16 cellular contexts compared by ENCODE assay signal in the genomic region with DNA sequence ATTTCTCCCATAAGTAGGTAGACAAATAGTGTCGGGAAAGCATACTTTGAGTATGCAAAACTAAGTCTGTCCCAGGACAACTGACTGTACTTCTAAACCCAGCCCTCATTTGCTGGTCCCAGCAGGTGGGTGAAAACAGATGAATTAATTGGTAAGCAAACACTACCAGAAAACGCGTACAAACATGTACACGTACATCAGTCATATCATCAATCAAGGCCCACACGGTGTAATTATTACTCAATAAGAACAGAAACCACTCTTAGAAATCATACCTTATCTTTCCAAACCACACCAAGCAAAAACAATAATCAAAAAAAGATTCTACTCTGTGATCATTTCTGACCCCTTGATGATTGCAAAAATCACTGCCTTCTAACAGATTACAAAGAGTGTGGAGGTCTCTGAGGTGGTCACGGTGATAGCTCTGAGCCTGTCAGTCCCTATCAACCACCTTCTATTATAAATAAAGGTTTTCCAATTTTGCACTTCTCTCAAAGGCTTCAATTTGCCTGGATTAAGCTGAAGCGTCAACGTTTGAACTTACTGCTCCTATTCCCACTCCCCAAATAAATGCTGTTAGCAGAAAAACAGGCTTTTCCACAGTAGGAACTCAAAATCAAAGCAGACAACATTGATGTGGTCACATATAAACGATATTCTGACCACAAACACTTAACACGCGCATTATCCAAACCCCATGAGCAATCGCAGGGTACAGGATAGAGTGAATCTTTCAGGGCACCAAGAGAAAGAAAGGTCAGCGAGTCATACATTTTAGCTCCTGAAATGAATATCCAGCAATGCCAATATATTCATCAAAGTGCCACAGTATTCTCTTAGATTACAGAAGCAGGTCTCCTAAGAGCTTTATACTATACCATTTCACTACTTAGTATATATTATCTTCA.
DNase-seq lines count a peak whose midpoint lies in the region; ATAC-seq, FAIRE-seq and TF ChIP-seq lines count a peak whose summit lies in the region.
"Had no signal": no experiment of that assay in that cellular context is flagged by ENCODE, and none has a peak within 500 bp of the region (broad histone marks: within the 10 kb centered on the region; RNA-seq: fewer than 3 reads in every experiment).

No MANE protein-coding gene starts in this region.

- no peaks in the 10 kb centered on the region for H3K9me3 Mint-ChIP-seq in activated T-cell treated with anti-CD3 and anti-CD28 coated beads, Interleukin-2, amount 50 U/mL, for 4 hours
- H3K9me3 Mint-ChIP-seq: activated CD4-positive, alpha-beta T cell treated with anti-CD3 and anti-CD28 coated beads, Interleukin-2, amount 10 ng/mL, durations not matched to agents 24 days and 14 days; natural killer cell treated with Interleukin-12 subunit alpha and Interleukin-12 subunit beta and Interleukin-15 and Interleukin-18, amount 100 ng/mL, for 72 hours had no signal

- no peaks in the 10 kb centered on the region for H3K27me3 ChIP-seq in bronchial epithelial cell (ENCODE audit: control insufficient read depth, insufficient read depth, low read length)
- H3K27me3 ChIP-seq: gastroesophageal sphincter, uterus had no signal

- no peak overlapping the region for H3K4me3 Mint-ChIP-seq in activated T-cell treated with anti-CD3 and anti-CD28 coated beads, Interleukin-2, amount 50 U/mL, for 4 hours
- H3K4me3 Mint-ChIP-seq: activated CD4-positive, alpha-beta T cell treated with anti-CD3 and anti-CD28 coated beads, Interleukin-2, amount 10 ng/mL, durations not matched to agents 24 days and 14 days; natural killer cell treated with Interleukin-12 subunit alpha and Interleukin-12 subunit beta and Interleukin-15 and Interleukin-18, amount 100 ng/mL, for 72 hours had no signal

- no peak overlapping the region for H3K4me3 ChIP-seq in bronchial epithelial cell (ENCODE audit: low read depth, low read length)
- H3K4me3 ChIP-seq: coronary artery, gastroesophageal sphincter, uterus had no signal

- no peaks in the 10 kb centered on the region for H3K36me3 ChIP-seq in bronchial epithelial cell (ENCODE audit: control insufficient read depth, insufficient read depth, low read length)
- H3K36me3 ChIP-seq: gastroesophageal sphincter, uterus had no signal

- H3K36me3 Mint-ChIP-seq in activated T-cell treated with anti-CD3 and anti-CD28 coated beads, Interleukin-2, amount 50 U/mL, for 4 hours (ENCODE audit: insufficient read depth), result peaks cover 8% of the 10 kb centered on the region
- H3K36me3 Mint-ChIP-seq: natural killer cell treated with Interleukin-12 subunit alpha and Interleukin-12 subunit beta and Interleukin-15 and Interleukin-18, amount 100 ng/mL, for 72 hours had no signal

- FAIRE-seq in bronchial epithelial cell (lab: Jason Lieb, UNC), result no peak

- no peaks in the 10 kb centered on the region for H3K27me3 Mint-ChIP-seq in activated T-cell treated with anti-CD3 and anti-CD28 coated beads, Interleukin-2, amount 50 U/mL, for 4 hours (ENCODE audit: low read depth)
- H3K27me3 Mint-ChIP-seq: activated CD4-positive, alpha-beta T cell treated with anti-CD3 and anti-CD28 coated beads, Interleukin-2, amount 10 ng/mL, durations not matched to agents 24 days and 14 days; natural killer cell treated with Interleukin-12 subunit alpha and Interleukin-12 subunit beta and Interleukin-15 and Interleukin-18, amount 100 ng/mL, for 72 hours had no signal

- ATAC-seq in activated T-cell treated with anti-CD3 and anti-CD28 coated beads, Interleukin-2, amount 50 U/mL, for 4 hours, result peak; percentile 88 to 89
- no peak for ATAC-seq in GM19467 (IDR thresholded peaks at IDR 0.05; ENCODE audit: unreplicated experiment)
- ATAC-seq: gastroesophageal sphincter; left cardiac atrium; natural killer cell treated with Interleukin-12 subunit alpha and Interleukin-12 subunit beta and Interleukin-15 and Interleukin-18, amount 100 ng/mL, for 72 hours had no signal

- peaks cover 8% of the 10 kb centered on the region for H3K4me1 Mint-ChIP-seq in activated T-cell treated with anti-CD3 and anti-CD28 coated beads, Interleukin-2, amount 50 U/mL, for 4 hours (ENCODE audit: low read depth)

- DNase-seq in activated T-cell treated with anti-CD3 and anti-CD28 coated beads, Interleukin-2, amount 50 U/mL, for 4 hours, result no peak
- DNase-seq in activated T-cell treated with anti-CD3 and anti-CD28 coated beads, Interleukin-2, amount 50 U/mL, for 1 hour, result no peak
- peak; percentile 24 for DNase-seq in NCI-H226
- peak; percentile 84 for DNase-seq in bronchial epithelial cell (ENCODE audit: low read depth)
- peak; percentile 13 for DNase-seq in stimulated activated CD4-positive, alpha-beta T cell treated with anti-CD3 and anti-CD28 coated beads, Interleukin-4, amount 100 ng/mL, for 24 hours
- DNase-seq in T1000 (lab: John Stamatoyannopoulos, UW), result no peak
- no peak for DNase-seq in GM03348 (ENCODE audit: low spot score)
- DNase-seq: activated CD4-positive, alpha-beta T cell treated with anti-CD3 and anti-CD28 coated beads, Interleukin-2, amount 10 ng/mL, durations not matched to agents 24 days and 14 days; activated naive CD4-positive, alpha-beta T cell treated with Interleukin-2 at 50 U/mL for 16 hours; DMS79; left cardiac atrium; uterus had no signal

- TF ChIP-seq CTCF in bronchial epithelial cell (IDR thresholded peaks at IDR 0.05; ENCODE audit: insufficient read depth, low read length, severe bottlenecking), result no peak

Comparison
In these comparisons a context has a peak if more than half of its experiments do, and no peak if none do; other contexts are left out.
1. DNase-seq: peak in NCI-H226 (single experiment), bronchial epithelial cell (single experiment) and stimulated activated CD4-positive, alpha-beta T cell treated with anti-CD3 and anti-CD28 coated beads, Interleukin-4, amount 100 ng/mL, for 24 hours (single experiment); none in activated T-cell treated with anti-CD3 and anti-CD28 coated beads, Interleukin-2, amount 50 U/mL, for 4 hours (single experiment), activated T-cell treated with anti-CD3 and anti-CD28 coated beads, Interleukin-2, amount 50 U/mL, for 1 hour (single experiment), T1000 (single experiment) and GM03348 (single experiment).